ENCODE assay signal across 8 cellular contexts in the genomic region with DNA sequence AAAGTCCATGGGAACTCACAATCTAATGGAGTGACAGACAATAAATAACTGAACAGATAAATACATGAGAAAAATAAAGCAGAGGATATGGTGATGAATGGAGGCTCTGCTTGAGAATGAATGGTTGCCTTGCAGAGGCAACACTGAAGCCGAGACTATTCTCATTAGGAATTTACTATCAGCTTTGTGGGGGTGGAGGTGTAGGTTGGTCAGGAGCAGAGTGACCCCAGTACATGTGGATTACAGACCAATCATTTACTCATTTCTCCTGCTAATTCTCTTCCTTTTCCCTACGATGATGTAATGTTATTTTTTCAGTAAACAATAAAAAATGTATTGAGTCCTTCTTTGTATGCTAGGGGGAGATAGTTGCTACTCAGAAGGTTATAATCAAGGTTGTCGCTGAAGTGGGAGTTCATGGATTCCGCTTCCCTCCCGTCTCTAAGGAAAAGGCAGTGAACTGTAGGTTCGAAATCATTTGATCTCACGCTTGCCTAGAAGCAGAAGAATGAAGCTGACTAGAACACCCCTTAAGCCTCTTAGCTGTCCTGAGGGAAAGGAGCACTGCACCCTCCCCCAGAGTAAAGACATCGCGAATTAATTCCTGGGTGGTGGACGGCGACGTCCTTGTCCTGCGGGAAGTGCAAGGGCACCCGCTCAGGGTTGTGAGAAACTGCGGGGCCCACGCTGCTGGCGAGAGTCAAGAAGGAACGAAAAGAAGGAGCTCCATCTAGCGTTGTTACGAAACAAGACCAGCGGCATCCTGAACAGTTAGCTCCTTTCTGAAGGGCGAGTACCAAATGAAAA.
A peak's percentile ranks its signal among the peaks of the same experiment; 100 is the strongest.
DNase-seq lines count a peak whose midpoint lies in the region; ATAC-seq and TF ChIP-seq lines count a peak whose summit lies in the region.

No MANE protein-coding gene starts in this region.

- no peaks in the 10 kb centered on the region for H3K4me1 ChIP-seq in effector memory CD4-positive, alpha-beta T cell (ENCODE audit: control insufficient read depth, insufficient read depth, low read length, poor library complexity, severe bottlenecking)
- peaks cover 0 to 16% (median 6%) of the 10 kb centered on the region in 4 donors for H3K4me1 ChIP-seq in right lobe of liver

- TF ChIP-seq POLR2A in right lobe of liver (IDR thresholded peaks at IDR 0.05): no peak

- ATAC-seq in GM18868 (IDR thresholded peaks at IDR 0.05; ENCODE audit: unreplicated experiment): peak; percentile 92
- peak; percentile 82 for ATAC-seq in HG03280 (IDR thresholded peaks at IDR 0.05; ENCODE audit: unreplicated experiment)
- ATAC-seq in right lobe of liver: peak; percentile 90 to 94 (median 94)

- 2% methylated on average over 15 of the region's 22 CpGs for WGBS in right lobe of liver (ENCODE audit: insufficient coverage, low coverage, low lambda C conversion rate, missing lambda C conversion rate)

- DNase-seq in AG09309 (ENCODE audit: low read depth): peak; percentile 45
- peak; percentile 50 for DNase-seq in NCI-H345 treated with DMSO at 0.1 percent for 48 hours (lab: John Stamatoyannopoulos, UW; ENCODE audit: unreplicated experiment)
- peak; percentile 7 to 11 for DNase-seq in activated CD4-positive, alpha-beta T cell treated with anti-CD3 and anti-CD28 coated beads, Interleukin-2, amount 50 U/mL, for 24 hours (ENCODE audit: low read depth in 1 of 2, low spot score in 1 of 2)
- DNase-seq in effector memory CD4-positive, alpha-beta T cell: peak; percentile 2 to 4 (median 2)
- DNase-seq in right lobe of liver: peak; percentile 56 to 62 (median 59)
- DNase-seq in stimulated activated CD4-positive, alpha-beta T cell treated with anti-CD3 and anti-CD28 coated beads, Interleukin-4, amount 100 ng/mL, for 4 hours: peak; percentile 28 to 35

- H3K4me3 ChIP-seq in AG09309 (ENCODE audit: control insufficient read depth, low read depth, low read length) (peak overlapping the region; percentile 50), right lobe of liver (peak overlapping the region; percentile 12 to 36 (median 15))
- no peak overlapping the region for H3K4me3 ChIP-seq in effector memory CD4-positive, alpha-beta T cell (ENCODE audit: insufficient read depth, low read depth, low read length, poor library complexity, severe bottlenecking)

- no peak overlapping the region for H3K27ac ChIP-seq in effector memory CD4-positive, alpha-beta T cell (ENCODE audit: insufficient read depth, low read length, poor library complexity, severe bottlenecking)
- H3K27ac ChIP-seq in right lobe of liver: no peak overlapping the region

- TF ChIP-seq CTCF in AG09309 (IDR thresholded peaks at IDR 0.05; ENCODE audit: control insufficient read depth, insufficient read depth, low read depth, low read length, missing control alignments): peak; percentile 75
- TF ChIP-seq CTCF in right lobe of liver (IDR thresholded peaks at IDR 0.05): peak; percentile 29 to 64 (median 55)

- H3K9me3 ChIP-seq in effector memory CD4-positive, alpha-beta T cell (ENCODE audit: control insufficient read depth, low read length): no peaks in the 10 kb centered on the region
- H3K9me3 ChIP-seq in right lobe of liver: no peaks in the 10 kb centered on the region

- H3K36me3 ChIP-seq in effector memory CD4-positive, alpha-beta T cell (ENCODE audit: control insufficient read depth, insufficient read depth, low read length): no peaks in the 10 kb centered on the region
- no peaks in the 10 kb centered on the region for H3K36me3 ChIP-seq in right lobe of liver

- no peaks in the 10 kb centered on the region for H3K27me3 ChIP-seq in effector memory CD4-positive, alpha-beta T cell (replicated peaks; ENCODE audit: control insufficient read depth, insufficient read depth, low read length, poor library complexity, severe bottlenecking)
- no peaks in the 10 kb centered on the region for H3K27me3 ChIP-seq in right lobe of liver

- intact Hi-C loops in right lobe of liver (cut with DNase I): no loop called here

Comparison
In these comparisons a context has a peak if more than half of its experiments do, and no peak if none do; other contexts are left out.
1. DNase-seq: peak in every context shown above with its lines; median percentile 59 in right lobe of liver; 50 in NCI-H345 treated with DMSO at 0.1 percent for 48 hours; 45 in AG09309; 32 in stimulated activated CD4-positive, alpha-beta T cell treated with anti-CD3 and anti-CD28 coated beads, Interleukin-4, amount 100 ng/mL, for 4 hours; 9 in activated CD4-positive, alpha-beta T cell treated with anti-CD3 and anti-CD28 coated beads, Interleukin-2, amount 50 U/mL, for 24 hours; 2 in effector memory CD4-positive, alpha-beta T cell.